ENCODE assay signal across 8 cellular contexts in the genomic region with DNA sequence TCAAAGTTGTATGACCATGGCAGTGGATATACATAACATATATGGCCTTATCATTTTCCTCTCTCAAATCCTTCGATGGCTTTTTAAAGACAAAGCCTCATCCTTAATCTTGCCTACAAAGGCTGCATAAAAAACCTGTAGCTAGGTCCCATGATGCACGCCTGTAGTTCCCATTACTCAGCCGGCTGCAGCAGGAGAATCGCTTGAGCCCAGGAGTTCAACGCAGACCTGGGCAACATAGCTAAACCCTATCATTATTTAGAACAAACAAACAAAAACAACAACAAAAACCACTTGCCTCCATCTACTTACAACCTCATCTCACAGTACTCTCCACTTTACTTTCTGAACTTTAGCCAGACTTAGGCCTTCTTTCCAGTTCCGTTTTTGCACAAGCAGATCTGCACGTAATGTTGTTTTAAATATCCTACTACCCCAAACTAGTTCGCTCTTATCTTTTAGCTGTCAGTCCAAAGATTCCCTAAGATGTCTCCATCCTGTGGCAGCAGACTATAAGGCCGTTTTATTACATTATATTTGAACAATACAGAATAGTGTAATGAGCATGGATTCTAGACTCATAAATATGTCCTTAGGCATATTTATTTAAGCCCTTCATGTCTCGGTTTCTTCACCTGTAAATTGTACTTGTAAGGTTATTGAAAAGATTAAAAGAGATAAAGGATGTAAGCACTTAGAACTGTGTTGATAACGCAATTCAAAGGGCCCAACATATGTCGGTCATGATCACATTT. TPM values are rescaled to one million over a fixed set of nuclear protein-coding genes. Genes with fewer than 3 reads are reported as not detected.
DNase-seq lines count a peak whose midpoint lies in the region; ATAC-seq and TF ChIP-seq lines count a peak whose summit lies in the region.

No MANE protein-coding gene starts in this region.

- peak overlapping the region; percentile 19 for H2AFZ ChIP-seq in smooth muscle cell (ENCODE audit: low read depth)

- H3K4me1 ChIP-seq in DOHH2 (ENCODE audit: control insufficient read depth, low read length) (peaks cover 40% of the 10 kb centered on the region), iPS DF 6.9 (ENCODE audit: control insufficient read depth, insufficient read depth, low read length) (no peaks in the 10 kb centered on the region), smooth muscle cell (ENCODE audit: low read depth) (peaks cover 28% of the 10 kb centered on the region)

- H3K79me2 ChIP-seq in DOHH2 (ENCODE audit: control insufficient read depth, low read length) (peaks cover 76% of the 10 kb centered on the region), smooth muscle cell (ENCODE audit: low read depth) (peaks cover 85% of the 10 kb centered on the region)

- peaks cover 41% of the 10 kb centered on the region for H3K36me3 Mint-ChIP-seq in activated naive CD8-positive, alpha-beta T cell treated with anti-CD3 and anti-CD28 coated beads, Interleukin-2, amount 50 U/mL, for 24 hours (ENCODE audit: low read depth)

- H3K9me2 ChIP-seq in DOHH2 (replicated peaks; ENCODE audit: control insufficient read depth, low read length) = no peaks in the 10 kb centered on the region

- H3K36me3 ChIP-seq in DOHH2 (ENCODE audit: control insufficient read depth, low read length) = peaks cover 43% of the 10 kb centered on the region
- no peaks in the 10 kb centered on the region for H3K36me3 ChIP-seq in iPS DF 6.9 (ENCODE audit: control insufficient read depth, insufficient read depth, low read length)
- peaks cover 5% of the 10 kb centered on the region for H3K36me3 ChIP-seq in smooth muscle cell (ENCODE audit: low read depth)

- H3K4me1 Mint-ChIP-seq in activated naive CD8-positive, alpha-beta T cell treated with anti-CD3 and anti-CD28 coated beads, Interleukin-2, amount 50 U/mL, for 24 hours = peaks cover 55% of the 10 kb centered on the region

- H3K27me3 ChIP-seq in DOHH2 (ENCODE audit: control insufficient read depth, low read length) = no peaks in the 10 kb centered on the region
- H3K27me3 ChIP-seq in iPS DF 6.9 (ENCODE audit: control insufficient read depth, insufficient read depth, low read length) = no peaks in the 10 kb centered on the region
- no peaks in the 10 kb centered on the region for H3K27me3 ChIP-seq in smooth muscle cell (ENCODE audit: low read depth)

- H3K9me3 Mint-ChIP-seq in activated naive CD8-positive, alpha-beta T cell treated with anti-CD3 and anti-CD28 coated beads, Interleukin-2, amount 50 U/mL, for 24 hours = no peaks in the 10 kb centered on the region

- H3K4me2 ChIP-seq in DOHH2 (ENCODE audit: low read length) (peak overlapping the region; percentile 64), smooth muscle cell (peak overlapping the region; percentile 93)

- no peaks in the 10 kb centered on the region for H3K27me3 Mint-ChIP-seq in activated naive CD8-positive, alpha-beta T cell treated with anti-CD3 and anti-CD28 coated beads, Interleukin-2, amount 50 U/mL, for 24 hours

- H4K20me1 ChIP-seq in DOHH2 (ENCODE audit: control insufficient read depth, insufficient read depth, low read depth, low read length) = peaks cover 22% of the 10 kb centered on the region
- H4K20me1 ChIP-seq in smooth muscle cell (ENCODE audit: low read depth) = peaks cover 33% of the 10 kb centered on the region

- peak overlapping the region; percentile 90 for H3K4me3 ChIP-seq in DOHH2 (ENCODE audit: low read length)
- H3K4me3 ChIP-seq in iPS DF 6.9 (ENCODE audit: low read length) = peak overlapping the region; percentile 89; the same call in 1 of the 2 replicates
- H3K4me3 ChIP-seq in smooth muscle cell = peak overlapping the region; percentile 71

- H3K27ac Mint-ChIP-seq in activated naive CD8-positive, alpha-beta T cell treated with anti-CD3 and anti-CD28 coated beads, Interleukin-2, amount 50 U/mL, for 24 hours = peak overlapping the region; percentile 98

- H3F3A ChIP-seq in DOHH2 (ENCODE audit: control insufficient read depth, insufficient read depth) (peaks cover 5% of the 10 kb centered on the region; the same call in 1 of the 2 replicates), smooth muscle cell (ENCODE audit: low read depth) (peaks cover 5% of the 10 kb centered on the region)

- peak; percentile 34 for DNase-seq in LHCN-M2 (ENCODE audit: low read depth)
- no peak for DNase-seq in activated naive CD8-positive, alpha-beta T cell treated with anti-CD3 and anti-CD28 coated beads, Interleukin-2, amount 50 U/mL, for 24 hours
- DNase-seq in iPS DF 6.9 (ENCODE audit: low read depth, low spot score) = no peak
- DNase-seq in smooth muscle cell (lab: John Stamatoyannopoulos, UW; ENCODE audit: unreplicated experiment) = no peak
- DNase-seq in NCI-H2029 treated with DMSO at 0.1 percent for 48 hours (lab: John Stamatoyannopoulos, UW) = no peak
- DNase-seq in HCEC 1CT = no peak
- no peak for DNase-seq in islet precursor cell

- ATAC-seq in activated naive CD8-positive, alpha-beta T cell treated with anti-CD3 and anti-CD28 coated beads, Interleukin-2, amount 50 U/mL, for 24 hours = no peak

- H3K9me3 ChIP-seq in DOHH2 (ENCODE audit: control insufficient read depth, insufficient read depth, low read length) (no peaks in the 10 kb centered on the region), iPS DF 6.9 (ENCODE audit: control insufficient read depth, insufficient read depth, low read length) (no peaks in the 10 kb centered on the region), smooth muscle cell (replicated peaks; ENCODE audit: low read depth) (no peaks in the 10 kb centered on the region)

- no peak for TF ChIP-seq CTCF in DOHH2 (IDR thresholded peaks at IDR 0.05; ENCODE audit: low read depth, low read length, poor library complexity, severe bottlenecking)
- TF ChIP-seq CTCF in smooth muscle cell (IDR thresholded peaks at IDR 0.05; ENCODE audit: borderline replicate concordance, insufficient read depth, poor library complexity, severe bottlenecking) = peak; percentile 2

- peak overlapping the region; percentile 87 for H3K4me3 Mint-ChIP-seq in activated naive CD8-positive, alpha-beta T cell treated with anti-CD3 and anti-CD28 coated beads, Interleukin-2, amount 50 U/mL, for 24 hours

- H3K9ac ChIP-seq in smooth muscle cell (ENCODE audit: low read depth) = peak overlapping the region; percentile 88

- H3K27ac ChIP-seq in DOHH2 (ENCODE audit: low read depth, low read length) (peak overlapping the region; percentile 79), iPS DF 6.9 (ENCODE audit: low read length) (no peak overlapping the region), smooth muscle cell (ENCODE audit: low read depth) (peak overlapping the region; percentile 92)

- no CpG with 5 or more reads among the region's 12 CpGs for WGBS in iPS DF 6.9 (ENCODE audit: insufficient coverage, insufficient read length)
- WGBS in smooth muscle cell (ENCODE audit: low lambda C conversion rate) = 34% methylated on average over 12 of the region's 12 CpGs

RNA-seq across cellular contexts. Expression of gene POMP, which starts 1.0 kb away (rescaled TPM):
- total RNA-seq in LHCN-M2 (2014; rRNA removed) (87.3 and 127 TPM in 2 replicates), smooth muscle cell (128 and 134 TPM in 2 replicates)
- 172 TPM for polyA plus RNA-seq in LHCN-M2 (2012)
- 245 and 265 TPM in 2 replicates for polyA plus RNA-seq in smooth muscle cell
